In the genomic region with DNA sequence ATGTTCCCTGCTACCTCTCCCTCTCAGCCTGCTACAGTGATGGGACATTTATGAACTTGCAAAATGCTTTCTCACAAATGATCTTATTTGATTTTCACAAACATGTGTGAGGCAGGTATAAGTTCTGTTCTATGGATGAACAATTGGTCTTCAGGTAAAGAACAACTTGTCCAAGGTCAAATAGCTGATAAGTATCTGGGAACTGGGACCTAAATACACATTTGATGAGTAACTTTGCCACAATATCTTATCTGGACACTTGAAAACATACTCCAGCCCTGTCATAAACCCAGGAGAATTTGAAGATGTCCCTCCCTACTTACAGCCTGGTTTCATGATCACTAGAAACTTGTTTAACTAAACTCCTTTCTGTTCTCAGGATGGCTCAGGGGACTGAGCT, we compare ENCODE assay signal across 36 cellular contexts. TPM values are rescaled to one million over a fixed set of nuclear protein-coding genes. Genes with fewer than 3 reads are reported as not detected.
"Had no signal": no experiment of that assay in that cellular context is flagged by ENCODE, and none has a peak within 500 bp of the region (broad histone marks: within the 10 kb centered on the region; RNA-seq: fewer than 3 reads in every experiment).

No MANE protein-coding gene starts in this region.

- H3K36me3 Mint-ChIP-seq: activated CD8-positive, alpha-beta memory T cell treated with anti-CD3 and anti-CD28 coated beads, Interleukin-2, amount 10 ng/mL, durations not matched to agents 7 days and 5 days; activated naive CD4-positive, alpha-beta T cell treated with anti-CD3 and anti-CD28 coated beads, Interleukin-2, amount 10 ng/mL, durations not matched to agents 7 days and 5 days; activated naive CD4-positive, alpha-beta T cell treated with anti-CD3 and anti-CD28 coated beads, Interleukin-2, amount 50 U/mL, for 24 hours; activated naive CD8-positive, alpha-beta T cell; activated naive CD8-positive, alpha-beta T cell treated with anti-CD3 and anti-CD28 coated beads, Interleukin-2, amount 10 ng/mL, durations not matched to agents 7 days and 5 days; T-cell had no signal

- H3K27ac ChIP-seq: ascending aorta, cardiac muscle cell, VCaP had no signal

- DNase-seq: activated B cell treated with CpG ODN at 0.5 μM for 24 hours; activated CD4-positive, alpha-beta memory T cell treated with anti-CD3 and anti-CD28 coated beads, Interleukin-2, amount 10 ng/mL, durations not matched to agents 7 days and 5 days; activated CD4-positive, alpha-beta T cell treated with anti-CD3 and anti-CD28 coated beads for 48 hours; activated CD4-positive, alpha-beta T cell treated with anti-CD3 and anti-CD28 coated beads, Interleukin-2, amount 10 ng/mL, durations not matched to agents 7 days and 5 days; activated CD4-positive, alpha-beta T cell treated with anti-CD3 and anti-CD28 coated beads, Interleukin-2, amount 50 U/mL, for 48 hours; activated CD4-positive, CD25-positive, alpha-beta regulatory T cell treated with anti-CD3 and anti-CD28 coated beads, Interleukin-2, amount 50 U/mL, for 72 hours; activated CD8-positive, alpha-beta memory T cell treated with anti-CD3 and anti-CD28 coated beads for 24 hours; activated CD8-positive, alpha-beta memory T cell treated with anti-CD3 and anti-CD28 coated beads, Interleukin-2, amount 10 ng/mL, durations not matched to agents 7 days and 5 days; activated CD8-positive, alpha-beta memory T cell treated with anti-CD3 and anti-CD28 coated beads, Interleukin-2, amount 50 U/mL, for 48 hours; activated CD8-positive, alpha-beta T cell treated with anti-CD3 and anti-CD28 coated beads, Interleukin-2, amount 10 ng/mL, durations not matched to agents 7 days and 5 days; activated effector memory CD4-positive, alpha-beta T cell treated with Interleukin-2 at 50 U/mL for 16 hours; activated gamma-delta T cell; activated naive CD4-positive, alpha-beta T cell treated with anti-CD3 and anti-CD28 coated beads, Interleukin-2, amount 10 ng/mL, durations not matched to agents 7 days and 5 days; activated naive CD4-positive, alpha-beta T cell treated with Interleukin-2 at 50 U/mL for 16 hours; activated naive CD8-positive, alpha-beta T cell treated with anti-CD3 and anti-CD28 coated beads, Interleukin-2, amount 10 ng/mL, durations not matched to agents 7 days and 5 days; activated naive CD8-positive, alpha-beta T cell treated with anti-CD3 and anti-CD28 coated beads, Interleukin-2, amount 50 U/mL, for 24 hours; activated T-cell treated with anti-CD3 and anti-CD28 coated beads, Interleukin-2, amount 50 U/mL, for 24 hours; activated T-cell treated with anti-CD3 and anti-CD28 coated beads, Interleukin-2, amount 50 U/mL, for 48 hours; amygdala; anterior cingulate cortex; caudate nucleus; cerebellar nuclear complex; T-cell; T-helper 2 cell; T-helper 9 cell had no signal

- H3K4me3 ChIP-seq: ascending aorta, cardiac muscle cell had no signal

- H3K9me3 ChIP-seq: ascending aorta had no signal

- H3K4me3 Mint-ChIP-seq: activated B cell treated with CpG ODN at 0.5 μM for 24 hours; activated CD4-positive, alpha-beta memory T cell treated with anti-CD3 and anti-CD28 coated beads, Interleukin-2, amount 10 ng/mL, durations not matched to agents 7 days and 5 days; activated CD4-positive, alpha-beta T cell treated with anti-CD3 and anti-CD28 coated beads, Interleukin-2, amount 10 ng/mL, durations not matched to agents 7 days and 5 days; activated CD8-positive, alpha-beta memory T cell treated with anti-CD3 and anti-CD28 coated beads, Interleukin-2, amount 10 ng/mL, durations not matched to agents 7 days and 5 days; activated CD8-positive, alpha-beta T cell treated with anti-CD3 and anti-CD28 coated beads, Interleukin-2, amount 10 ng/mL, durations not matched to agents 7 days and 5 days; activated naive CD4-positive, alpha-beta T cell treated with anti-CD3 and anti-CD28 coated beads, Interleukin-2, amount 10 ng/mL, durations not matched to agents 7 days and 5 days; activated naive CD4-positive, alpha-beta T cell treated with anti-CD3 and anti-CD28 coated beads, Interleukin-2, amount 50 U/mL, for 24 hours; activated naive CD8-positive, alpha-beta T cell; activated naive CD8-positive, alpha-beta T cell treated with anti-CD3 and anti-CD28 coated beads, Interleukin-2, amount 10 ng/mL, durations not matched to agents 7 days and 5 days; activated naive CD8-positive, alpha-beta T cell treated with anti-CD3 and anti-CD28 coated beads, Interleukin-2, amount 50 U/mL, for 24 hours; activated T-cell treated with anti-CD3 and anti-CD28 coated beads, Interleukin-2, amount 50 U/mL, for 24 hours; brain; central memory CD8-positive, alpha-beta T cell; T-cell; T-helper 2 cell treated with Interferon-gamma antibody and Interleukin-4, amounts not matched to agents 5 μg/mL and 100 μg/mL, for 36 hours had no signal

- ATAC-seq: activated CD8-positive, alpha-beta memory T cell treated with anti-CD3 and anti-CD28 coated beads, Interleukin-2, amount 10 ng/mL, durations not matched to agents 7 days and 5 days; activated CD8-positive, alpha-beta T cell treated with anti-CD3 and anti-CD28 coated beads, Interleukin-2, amount 10 ng/mL, durations not matched to agents 7 days and 5 days; activated naive CD8-positive, alpha-beta T cell treated with anti-CD3 and anti-CD28 coated beads, Interleukin-2, amount 50 U/mL, for 24 hours; T-cell had no signal

- H3K36me3 ChIP-seq: ascending aorta, cardiac muscle cell had no signal

- H3K4me1 ChIP-seq: ascending aorta had no signal

- H3K4me1 Mint-ChIP-seq: activated B cell treated with CpG ODN at 0.5 μM for 24 hours; activated CD4-positive, alpha-beta T cell treated with anti-CD3 and anti-CD28 coated beads, Interleukin-2, amount 10 ng/mL, durations not matched to agents 7 days and 5 days; activated CD8-positive, alpha-beta memory T cell treated with anti-CD3 and anti-CD28 coated beads, Interleukin-2, amount 10 ng/mL, durations not matched to agents 7 days and 5 days; activated naive CD4-positive, alpha-beta T cell treated with anti-CD3 and anti-CD28 coated beads, Interleukin-2, amount 10 ng/mL, durations not matched to agents 7 days and 5 days; activated naive CD4-positive, alpha-beta T cell treated with anti-CD3 and anti-CD28 coated beads, Interleukin-2, amount 50 U/mL, for 24 hours; activated naive CD8-positive, alpha-beta T cell treated with anti-CD3 and anti-CD28 coated beads, Interleukin-2, amount 10 ng/mL, durations not matched to agents 7 days and 5 days; activated naive CD8-positive, alpha-beta T cell treated with anti-CD3 and anti-CD28 coated beads, Interleukin-2, amount 50 U/mL, for 24 hours; central memory CD8-positive, alpha-beta T cell; T-cell had no signal

- FAIRE-seq: bronchial epithelial cell, TTC549 had no signal

- H3K9me3 Mint-ChIP-seq: activated B cell treated with CpG ODN at 0.5 μM for 24 hours; activated CD4-positive, alpha-beta memory T cell treated with anti-CD3 and anti-CD28 coated beads, Interleukin-2, amount 10 ng/mL, durations not matched to agents 7 days and 5 days; activated CD4-positive, alpha-beta T cell treated with anti-CD3 and anti-CD28 coated beads, Interleukin-2, amount 10 ng/mL, durations not matched to agents 7 days and 5 days; activated naive CD4-positive, alpha-beta T cell treated with anti-CD3 and anti-CD28 coated beads, Interleukin-2, amount 10 ng/mL, durations not matched to agents 7 days and 5 days; activated naive CD4-positive, alpha-beta T cell treated with anti-CD3 and anti-CD28 coated beads, Interleukin-2, amount 50 U/mL, for 24 hours; activated naive CD8-positive, alpha-beta T cell treated with anti-CD3 and anti-CD28 coated beads, Interleukin-2, amount 10 ng/mL, durations not matched to agents 7 days and 5 days; activated naive CD8-positive, alpha-beta T cell treated with anti-CD3 and anti-CD28 coated beads, Interleukin-2, amount 50 U/mL, for 24 hours; activated T-cell treated with anti-CD3 and anti-CD28 coated beads, Interleukin-2, amount 50 U/mL, for 24 hours; activated T-helper 2 cell treated with anti-CD3 and anti-CD28 coated beads, Interferon-gamma antibody, Interleukin-2, Interleukin-4, amounts not matched to agents 10 μg/mL and 5 μg/mL and 100 μg/mL, durations not matched to agents 14 hours and 24 hours and 36 hours; central memory CD8-positive, alpha-beta T cell; T-cell; T-helper 2 cell treated with Interferon-gamma antibody and Interleukin-4, amounts not matched to agents 5 μg/mL and 100 μg/mL, for 36 hours had no signal

- H3K27me3 Mint-ChIP-seq: activated naive CD4-positive, alpha-beta T cell treated with anti-CD3 and anti-CD28 coated beads, Interleukin-2, amount 50 U/mL, for 24 hours; brain had no signal

- H3K27me3 ChIP-seq: ascending aorta, cardiac muscle cell had no signal

- H3K27ac Mint-ChIP-seq: activated B cell treated with CpG ODN at 0.5 μM for 24 hours; activated CD4-positive, alpha-beta memory T cell treated with anti-CD3 and anti-CD28 coated beads, Interleukin-2, amount 10 ng/mL, durations not matched to agents 7 days and 5 days; activated CD4-positive, alpha-beta T cell treated with anti-CD3 and anti-CD28 coated beads, Interleukin-2, amount 10 ng/mL, durations not matched to agents 7 days and 5 days; activated CD8-positive, alpha-beta memory T cell treated with anti-CD3 and anti-CD28 coated beads, Interleukin-2, amount 10 ng/mL, durations not matched to agents 7 days and 5 days; activated CD8-positive, alpha-beta T cell treated with anti-CD3 and anti-CD28 coated beads, Interleukin-2, amount 10 ng/mL, durations not matched to agents 7 days and 5 days; activated naive CD4-positive, alpha-beta T cell treated with anti-CD3 and anti-CD28 coated beads, Interleukin-2, amount 10 ng/mL, durations not matched to agents 7 days and 5 days; activated naive CD4-positive, alpha-beta T cell treated with anti-CD3 and anti-CD28 coated beads, Interleukin-2, amount 50 U/mL, for 24 hours; activated naive CD8-positive, alpha-beta T cell; activated naive CD8-positive, alpha-beta T cell treated with anti-CD3 and anti-CD28 coated beads, Interleukin-2, amount 10 ng/mL, durations not matched to agents 7 days and 5 days; activated naive CD8-positive, alpha-beta T cell treated with anti-CD3 and anti-CD28 coated beads, Interleukin-2, amount 50 U/mL, for 24 hours; activated T-cell treated with anti-CD3 and anti-CD28 coated beads, Interleukin-2, amount 50 U/mL, for 24 hours; activated T-helper 2 cell treated with anti-CD3 and anti-CD28 coated beads, Interferon-gamma antibody, Interleukin-2, Interleukin-4, amounts not matched to agents 10 μg/mL and 5 μg/mL and 100 μg/mL, durations not matched to agents 14 hours and 24 hours and 36 hours; T-cell; T-helper 2 cell treated with Interferon-gamma antibody and Interleukin-4, amounts not matched to agents 5 μg/mL and 100 μg/mL, for 36 hours had no signal

RNA-seq across cellular contexts. Expression of a gene that starts 23.0 kb away (rescaled TPM):
- total RNA-seq: activated B cell treated with CpG ODN at 0.5 μM for 24 hours; activated CD4-positive, alpha-beta T cell treated with anti-CD3 and anti-CD28 coated beads, Interleukin-2, amount 10 ng/mL, durations not matched to agents 7 days and 5 days; activated CD8-positive, alpha-beta memory T cell treated with anti-CD3 and anti-CD28 coated beads, Interleukin-2, amount 10 ng/mL, durations not matched to agents 7 days and 5 days; activated CD8-positive, alpha-beta T cell treated with anti-CD3 and anti-CD28 coated beads, Interleukin-2, amount 10 ng/mL, durations not matched to agents 7 days and 5 days; activated naive CD8-positive, alpha-beta T cell treated with anti-CD3 and anti-CD28 coated beads, Interleukin-2, amount 10 ng/mL, durations not matched to agents 7 days and 5 days; activated T-helper 2 cell treated with anti-CD3 and anti-CD28 coated beads, Interferon-gamma antibody, Interleukin-2, Interleukin-4, amounts not matched to agents 10 μg/mL and 5 μg/mL and 100 μg/mL, durations not matched to agents 14 hours and 24 hours and 36 hours; bronchial epithelial cell had no signal
